8 cellular contexts compared by ENCODE assay signal in the genomic region with DNA sequence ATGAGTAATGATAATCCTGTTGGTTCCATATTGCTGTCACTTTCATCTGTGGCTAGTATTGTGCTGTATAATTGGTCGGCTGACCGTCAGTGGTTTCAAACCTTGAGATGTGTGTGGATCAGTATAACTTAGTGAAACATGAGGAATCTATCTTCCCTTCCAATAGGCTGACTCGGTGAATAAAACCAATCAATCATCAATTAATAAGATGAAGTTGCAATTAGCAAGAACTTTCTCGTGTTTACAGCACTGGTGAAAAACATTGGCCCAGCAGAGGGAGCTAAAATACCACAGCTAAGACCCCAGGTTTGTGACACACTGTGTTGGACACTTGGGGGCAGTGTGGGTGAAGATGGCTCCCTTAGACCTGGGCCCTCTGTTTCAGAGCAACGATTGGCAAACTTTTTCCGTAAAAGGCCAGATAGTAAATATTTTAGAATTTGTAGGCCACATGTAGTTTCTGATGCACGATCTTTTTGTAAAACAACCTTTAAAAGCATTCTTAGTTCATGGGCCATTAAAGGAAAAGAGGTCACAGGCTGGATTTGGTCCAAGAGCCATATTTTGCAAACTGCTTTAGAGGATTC. TPM values are rescaled to one million over a fixed set of nuclear protein-coding genes. Genes with fewer than 3 reads are reported as not detected.
DNase-seq lines count a peak whose midpoint lies in the region; ATAC-seq and TF ChIP-seq lines count a peak whose summit lies in the region.

No MANE protein-coding gene starts in this region.

- TF ChIP-seq CTCF in C4-2B (conservative IDR thresholded peaks at IDR 0.05) (peak; percentile 100), colonic mucosa (IDR thresholded peaks at IDR 0.05) (peak; percentile 86), right lobe of liver (IDR thresholded peaks at IDR 0.05) (peak; percentile 96 to 99 (median 98))

- peaks cover 4% of the 10 kb centered on the region for H3K27me3 ChIP-seq in colonic mucosa
- no peaks in the 10 kb centered on the region for H3K27me3 ChIP-seq in right lobe of liver

- no peak overlapping the region for H3K9ac ChIP-seq in colonic mucosa (ENCODE audit: low read depth in 2 of 2, low read length in 2 of 2)

- ATAC-seq in HG03378 (IDR thresholded peaks at IDR 0.05; ENCODE audit: unreplicated experiment) (peak; percentile 95), right lobe of liver (peak; percentile 99 to 100 (median 100))

- whole genome bisulfite sequencing in right lobe of liver (ENCODE audit: insufficient coverage, low coverage, low lambda C conversion rate, missing lambda C conversion rate), result 4% methylated on average over 7 of the region's 7 CpGs

- H3K27ac ChIP-seq in C4-2B (no peak overlapping the region), colonic mucosa (no peak overlapping the region), right lobe of liver (no peak overlapping the region)

- intact Hi-C loops in colonic mucosa (cut with DNase I) (loop anchor here (1.0 to 5.0 kb wide), 3 partner anchors 54 to 366 kb away; a partner anchor contains a TSS), right lobe of liver (cut with DNase I) (loop anchor here in 1 of 2 donors (10.0 kb wide), 1 partner anchor 53 kb away; no protein-coding TSS in a partner anchor)

- DNase-seq in GM19240 (ENCODE audit: insufficient read length, low spot score) (peak; percentile 83), NCI-H460 (ENCODE audit: extremely low read depth, low read depth) (peak; percentile 85), colonic mucosa (peak; percentile 86), right lobe of liver (peak; percentile 61 to 84 (median 70))
- DNase-seq in activated CD4-positive, alpha-beta T cell treated with anti-CD3 and anti-CD28 coated beads for 24 hours (ENCODE audit: low read depth in 2 of 2), result peak; percentile 63 to 72
- peak; percentile 58 to 83 (median 69) for DNase-seq in stimulated activated CD4-positive, alpha-beta T cell treated with anti-CD3 and anti-CD28 coated beads, TNF-alpha, amount 100 ng/mL, for 48 hours (ENCODE audit: low read depth in 3 of 3)

- H3K36me3 ChIP-seq in colonic mucosa (no peaks in the 10 kb centered on the region), right lobe of liver (no peaks in the 10 kb centered on the region)

- no peak overlapping the region for H3K4me3 ChIP-seq in colonic mucosa
- H3K4me3 ChIP-seq in right lobe of liver, result no peak overlapping the region

- H3K4me1 ChIP-seq in colonic mucosa (no peaks in the 10 kb centered on the region), right lobe of liver (no peaks in the 10 kb centered on the region)

- no peak for TF ChIP-seq POLR2A in right lobe of liver (IDR thresholded peaks at IDR 0.05)

- H3K9me3 ChIP-seq in colonic mucosa (no peaks in the 10 kb centered on the region), right lobe of liver (no peaks in the 10 kb centered on the region)

RNA-seq across cellular contexts. Expression of a gene that starts 47.8 kb away (rescaled TPM):
- not detected in 2 replicates for total RNA-seq in NCI-H460 (2014; rRNA removed; shearing (Covaris generic))
- polyA plus RNA-seq in NCI-H460 (2014; cell fraction: nucleus; rRNA removed), result not detected in 2 replicates
- not detected for total RNA-seq in colonic mucosa
- total RNA-seq in right lobe of liver, result not detected
